12 cellular contexts compared by ENCODE assay signal in genomic region chr4:186693159-186693815, GRCh38. TPM values are rescaled to one million over a fixed set of nuclear protein-coding genes. Genes with fewer than 3 reads are reported as not detected.
DNase-seq lines count a peak whose midpoint lies in the region; ATAC-seq and TF ChIP-seq lines count a peak whose summit lies in the region.
"Had no signal": no experiment of that assay in that cellular context is flagged by ENCODE, and none has a peak within 500 bp of the region (broad histone marks: within the 10 kb centered on the region; RNA-seq: fewer than 3 reads in every experiment).

No MANE protein-coding gene starts in this region.

- TF ChIP-seq CTCF in Calu3 (IDR thresholded peaks at IDR 0.05; ENCODE audit: unreplicated experiment) = no peak
- no peak for TF ChIP-seq CTCF in RWPE1 (conservative IDR thresholded peaks at IDR 0.05; ENCODE audit: low read depth)
- no peak for TF ChIP-seq CTCF in fibroblast of pulmonary artery (IDR thresholded peaks at IDR 0.05; ENCODE audit: low read length, missing control alignments)
- no peak for TF ChIP-seq CTCF in psoas muscle (IDR thresholded peaks at IDR 0.05)

- no peak overlapping the region for H3K4me3 ChIP-seq in fibroblast of pulmonary artery (replicated peaks; ENCODE audit: low read depth, low read length)
- no peak overlapping the region for H3K4me3 ChIP-seq in psoas muscle
- H3K4me3 ChIP-seq: Peyer's patch had no signal

- no peaks in the 10 kb centered on the region for H3K9me3 ChIP-seq in psoas muscle
- H3K9me3 ChIP-seq: Peyer's patch had no signal

- peak; percentile 17 to 53 (median 24) for ATAC-seq in psoas muscle
- ATAC-seq in HG02610 (IDR thresholded peaks at IDR 0.05; ENCODE audit: unreplicated experiment) = no peak

- no peaks in the 10 kb centered on the region for H3K27me3 ChIP-seq in psoas muscle (ENCODE audit: insufficient read depth in 3 of 3, low read length in 2 of 3)
- H3K27me3 ChIP-seq: Peyer's patch had no signal

- H3K27ac ChIP-seq in RWPE1 = peak overlapping the region; percentile 82
- no peak overlapping the region for H3K27ac ChIP-seq in psoas muscle

- POLR2A ChIA-PET in RWPE1 (lab: Yijun Ruan, JAX; ENCODE audit: low non-redundant PET) = no interaction called here

- peak overlapping the region; percentile 1 for H3K27ac Mint-ChIP-seq in Calu3 (ENCODE audit: unreplicated experiment)
- H3K27ac Mint-ChIP-seq: IgD-negative memory B cell had no signal

- 65 to 85% (median 65%) methylated on average over 16 to 17 of the region's 17 CpGs for WGBS in psoas muscle, 3 donors

- no peaks in the 10 kb centered on the region for H3K4me1 ChIP-seq in psoas muscle

- BruUV-seq in Calu3 (replicated peaks; lab: Mats Ljungman, UMichigan) = no TSS peak

- CTCF ChIA-PET in Calu3 (lab: Charles Lee) (no interaction called here), RWPE1 (lab: Yijun Ruan, JAX) (interaction anchor here (0.6 kb wide), 1 partner anchor 351 kb away, joined by 3 read pairs; no protein-coding TSS in a partner anchor)

- DNase-seq in Calu3 = peak; percentile 64
- DNase-seq in RWPE1 (ENCODE audit: low spot score) = peak; percentile 91
- peak; percentile 94 for DNase-seq in fibroblast of pulmonary artery (ENCODE audit: low read depth)
- peak; percentile 60 to 66 for DNase-seq in psoas muscle
- DNase-seq in activated T-cell treated with anti-CD3 and anti-CD28 coated beads for 4 hours = no peak
- no peak for DNase-seq in NCI-H1417 (lab: John Stamatoyannopoulos, UW)
- DNase-seq in GM19238 (ENCODE audit: insufficient read length, low spot score) = no peak
- DNase-seq: occipital lobe; stimulated activated naive CD4-positive, alpha-beta T cell had no signal

- intact Hi-C loops in Calu3 (cut with micrococcal nuclease; ENCODE audit: unreplicated experiment) (no loop called here), psoas muscle (cut with DNase I) (no loop called here)

- peaks cover 33% of the 10 kb centered on the region for H3K36me3 Mint-ChIP-seq in Calu3 (ENCODE audit: insufficient read depth, unreplicated experiment)
- H3K36me3 Mint-ChIP-seq: IgD-negative memory B cell had no signal

- peaks cover 3% of the 10 kb centered on the region for H3K9me3 Mint-ChIP-seq in Calu3 (ENCODE audit: low read depth, unreplicated experiment)

- H3K4me1 Mint-ChIP-seq in Calu3 (ENCODE audit: low read depth, unreplicated experiment) = peaks cover 68% of the 10 kb centered on the region
- H3K4me1 Mint-ChIP-seq: IgD-negative memory B cell had no signal

- peak overlapping the region; percentile 15 for H3K4me3 Mint-ChIP-seq in Calu3 (ENCODE audit: low read depth, unreplicated experiment)

- H3K27me3 Mint-ChIP-seq in Calu3 (ENCODE audit: unreplicated experiment) = no peaks in the 10 kb centered on the region
- H3K27me3 Mint-ChIP-seq: IgD-negative memory B cell had no signal

- H3K36me3 ChIP-seq in psoas muscle (ENCODE audit: insufficient read depth in 1 of 2, low read depth in 1 of 2) = no peaks in the 10 kb centered on the region

RNA-seq across cellular contexts. Expression of gene FAT1, which starts 30.4 kb away (rescaled TPM):
- total RNA-seq in Calu3 (2022) (197 and 210 TPM in 2 replicates), psoas muscle (10 to 100 TPM in 1 of 4 donors, 1 to 10 TPM in 3; 2.9 to 11.5 (median 5.6) TPM)
- 1 to 10 TPM; 1.8 to 4.0 (median 1.9) TPM for polyA plus RNA-seq in psoas muscle
- polyA plus RNA-seq: IgD-negative memory B cell had no signal

Comparison
In these comparisons a context has a peak if more than half of its experiments do, and no peak if none do; other contexts are left out.
1. DNase-seq: peak in Calu3 (single experiment), RWPE1 (single experiment), fibroblast of pulmonary artery (single experiment) and psoas muscle (2 of 2); none in activated T-cell treated with anti-CD3 and anti-CD28 coated beads for 4 hours (single experiment), NCI-H1417 (0 of 3) and GM19238 (single experiment).
2. RNA of gene FAT1, which starts 30.4 kb away (total RNA-seq): 197 to 210 TPM in Calu3; 2.9 to 11.5 TPM in psoas muscle; every median in the first group is over 10 times any median in the second.